Comparison of ENCODE assay signal across 12 cellular contexts in genomic region chr22:17095538-17095937, GRCh38. TPM values are rescaled to one million over a fixed set of nuclear protein-coding genes. Genes with fewer than 3 reads are reported as not detected.
DNase-seq lines count a peak whose midpoint lies in the region; ATAC-seq and TF ChIP-seq lines count a peak whose summit lies in the region.
"Had no signal": no experiment of that assay in that cellular context is flagged by ENCODE, and none has a peak within 500 bp of the region (broad histone marks: within the 10 kb centered on the region; RNA-seq: fewer than 3 reads in every experiment).

No MANE protein-coding gene starts in this region.

- H3K27ac Mint-ChIP-seq in activated T-cell treated with anti-CD3 and anti-CD28 coated beads, Interleukin-2, amount 50 U/mL, for 24 hours = no peak overlapping the region
- H3K27ac Mint-ChIP-seq in chondrocyte (ENCODE audit: unreplicated experiment) = no peak overlapping the region
- H3K27ac Mint-ChIP-seq: T-helper 1 cell treated with Interleukin-12 subunit alpha and Interleukin-12 subunit beta and Interleukin-4 antibody, amounts not matched to agents 30 μg/mL and 1 μg/mL, for 36 hours had no signal

- peaks cover 89% of the 10 kb centered on the region for H3K4me1 Mint-ChIP-seq in activated T-cell treated with anti-CD3 and anti-CD28 coated beads, Interleukin-2, amount 50 U/mL, for 24 hours (ENCODE audit: low read depth)
- peaks cover 93% of the 10 kb centered on the region for H3K4me1 Mint-ChIP-seq in activated T-cell treated with anti-CD3 and anti-CD28 coated beads, Interleukin-2, amount 50 U/mL, for 4 hours (ENCODE audit: low read depth)
- H3K4me1 Mint-ChIP-seq in chondrocyte (ENCODE audit: low read depth) = no peaks in the 10 kb centered on the region

- no peaks in the 10 kb centered on the region for H3K27me3 ChIP-seq in dorsolateral prefrontal cortex

- H3K4me3 ChIP-seq in dorsolateral prefrontal cortex = no peak overlapping the region

- peak; percentile 47 for TF ChIP-seq CTCF in chondrocyte (IDR thresholded peaks at IDR 0.05)
- TF ChIP-seq CTCF in dorsolateral prefrontal cortex (IDR thresholded peaks at IDR 0.05 in 54 of 56, conservative IDR thresholded peaks at IDR 0.05 in 2 of 56; ENCODE audit: low read depth in 1 of 56, partially characterized antibody in 56 of 56) = peak in 16 of 56 donors; percentile 7 to 25 (median 14)

- no peaks in the 10 kb centered on the region for H3K27me3 Mint-ChIP-seq in activated T-cell treated with anti-CD3 and anti-CD28 coated beads, Interleukin-2, amount 50 U/mL, for 24 hours
- no peaks in the 10 kb centered on the region for H3K27me3 Mint-ChIP-seq in activated T-cell treated with anti-CD3 and anti-CD28 coated beads, Interleukin-2, amount 50 U/mL, for 4 hours (ENCODE audit: low read depth)
- no peaks in the 10 kb centered on the region for H3K27me3 Mint-ChIP-seq in chondrocyte (ENCODE audit: low read depth)

- DNase-seq in activated T-cell treated with anti-CD3 and anti-CD28 coated beads, Interleukin-2, amount 50 U/mL, for 24 hours = peak; percentile 26
- DNase-seq in activated T-cell treated with anti-CD3 and anti-CD28 coated beads, Interleukin-2, amount 50 U/mL, for 4 hours = no peak
- DNase-seq in Kasumi-1 (lab: John Stamatoyannopoulos, UW) (peak; percentile 7 to 36), chondrocyte (ENCODE audit: low spot score) (no peak), sciatic nerve (ENCODE audit: low spot score) (peak; percentile 30), dorsolateral prefrontal cortex (no peak), OCI-M1 (lab: John Stamatoyannopoulos, UW) (no peak)
- DNase-seq: activated T-cell treated with anti-CD3 and anti-CD28 coated beads, Interleukin-2, amount 50 U/mL, for 48 hours; C1 segment of cervical spinal cord; effector CD4-positive, alpha-beta T cell had no signal

- intact Hi-C loops in sciatic nerve (cut with DNase I) = no loop called here
- intact Hi-C loops in dorsolateral prefrontal cortex (cut with DNase I) = no loop called here

- no peak overlapping the region for H3K4me3 Mint-ChIP-seq in activated T-cell treated with anti-CD3 and anti-CD28 coated beads, Interleukin-2, amount 50 U/mL, for 24 hours
- no peak overlapping the region for H3K4me3 Mint-ChIP-seq in activated T-cell treated with anti-CD3 and anti-CD28 coated beads, Interleukin-2, amount 50 U/mL, for 4 hours
- H3K4me3 Mint-ChIP-seq in chondrocyte (ENCODE audit: unreplicated experiment) = no peak overlapping the region
- H3K4me3 Mint-ChIP-seq: T-helper 1 cell treated with Interleukin-12 subunit alpha and Interleukin-12 subunit beta and Interleukin-4 antibody, amounts not matched to agents 30 μg/mL and 1 μg/mL, for 36 hours had no signal

- no peak for ATAC-seq in activated T-cell treated with anti-CD3 and anti-CD28 coated beads, Interleukin-2, amount 50 U/mL, for 4 hours
- no peak for ATAC-seq in sciatic nerve
- no peak for ATAC-seq in HG03175 (IDR thresholded peaks at IDR 0.05; ENCODE audit: unreplicated experiment)

- no peaks in the 10 kb centered on the region for H3K9me3 Mint-ChIP-seq in activated T-cell treated with anti-CD3 and anti-CD28 coated beads, Interleukin-2, amount 50 U/mL, for 24 hours
- H3K9me3 Mint-ChIP-seq in activated T-cell treated with anti-CD3 and anti-CD28 coated beads, Interleukin-2, amount 50 U/mL, for 4 hours = no peaks in the 10 kb centered on the region
- H3K9me3 Mint-ChIP-seq in chondrocyte (ENCODE audit: low read depth) = no peaks in the 10 kb centered on the region
- H3K9me3 Mint-ChIP-seq: T-helper 1 cell treated with Interleukin-12 subunit alpha and Interleukin-12 subunit beta and Interleukin-4 antibody, amounts not matched to agents 30 μg/mL and 1 μg/mL, for 36 hours had no signal

- no peak overlapping the region for H3K27ac ChIP-seq in dorsolateral prefrontal cortex

- peaks cover 41% of the 10 kb centered on the region for H3K36me3 Mint-ChIP-seq in activated T-cell treated with anti-CD3 and anti-CD28 coated beads, Interleukin-2, amount 50 U/mL, for 24 hours (ENCODE audit: low read depth)
- peaks cover 16% of the 10 kb centered on the region for H3K36me3 Mint-ChIP-seq in activated T-cell treated with anti-CD3 and anti-CD28 coated beads, Interleukin-2, amount 50 U/mL, for 4 hours (ENCODE audit: insufficient read depth)
- H3K36me3 Mint-ChIP-seq in chondrocyte (ENCODE audit: low read depth) = peaks cover 12% of the 10 kb centered on the region

RNA-seq across cellular contexts. Expression of gene IL17RA, which starts 10.7 kb away (rescaled TPM):
- total RNA-seq in activated T-cell treated with anti-CD3 and anti-CD28 coated beads, Interleukin-2, amount 50 U/mL, for 4 hours = 10 to 100 TPM; 14.1 to 19.6 (median 16.6) TPM
- total RNA-seq in chondrocyte = 8.1 to 11.6 TPM (median 10.4 TPM) in 3 replicates
- total RNA-seq in sciatic nerve = 22.3 TPM
- 10 to 100 TPM in 82 of 120 experiments, 1 to 10 TPM in 38; 5.6 to 23.7 (median 11.0) TPM for total RNA-seq in dorsolateral prefrontal cortex

RNA-seq across cellular contexts. Expression of gene TMEM121B, which starts 25.6 kb away (rescaled TPM):
- under 1 TPM; 0.24 to 0.43 (median 0.38) TPM for total RNA-seq in activated T-cell treated with anti-CD3 and anti-CD28 coated beads, Interleukin-2, amount 50 U/mL, for 4 hours
- total RNA-seq in chondrocyte = 0.36 to 0.87 TPM (median 0.59 TPM) in 3 replicates
- 0.94 TPM for total RNA-seq in sciatic nerve
- total RNA-seq in dorsolateral prefrontal cortex = 10 to 100 TPM in 114 of 120 experiments, 1 to 10 TPM in 6; 5.0 to 22.9 (median 14.6) TPM

Comparison
In these comparisons a context has a peak if more than half of its experiments do, and no peak if none do; other contexts are left out.
1. DNase-seq: peak in activated T-cell treated with anti-CD3 and anti-CD28 coated beads, Interleukin-2, amount 50 U/mL, for 24 hours (single experiment), Kasumi-1 (2 of 2) and sciatic nerve (single experiment); none in activated T-cell treated with anti-CD3 and anti-CD28 coated beads, Interleukin-2, amount 50 U/mL, for 4 hours (single experiment), chondrocyte (single experiment), dorsolateral prefrontal cortex (0 of 10) and OCI-M1 (single experiment).